ENCODE assay signal across 1 cellular context in the genomic region with DNA sequence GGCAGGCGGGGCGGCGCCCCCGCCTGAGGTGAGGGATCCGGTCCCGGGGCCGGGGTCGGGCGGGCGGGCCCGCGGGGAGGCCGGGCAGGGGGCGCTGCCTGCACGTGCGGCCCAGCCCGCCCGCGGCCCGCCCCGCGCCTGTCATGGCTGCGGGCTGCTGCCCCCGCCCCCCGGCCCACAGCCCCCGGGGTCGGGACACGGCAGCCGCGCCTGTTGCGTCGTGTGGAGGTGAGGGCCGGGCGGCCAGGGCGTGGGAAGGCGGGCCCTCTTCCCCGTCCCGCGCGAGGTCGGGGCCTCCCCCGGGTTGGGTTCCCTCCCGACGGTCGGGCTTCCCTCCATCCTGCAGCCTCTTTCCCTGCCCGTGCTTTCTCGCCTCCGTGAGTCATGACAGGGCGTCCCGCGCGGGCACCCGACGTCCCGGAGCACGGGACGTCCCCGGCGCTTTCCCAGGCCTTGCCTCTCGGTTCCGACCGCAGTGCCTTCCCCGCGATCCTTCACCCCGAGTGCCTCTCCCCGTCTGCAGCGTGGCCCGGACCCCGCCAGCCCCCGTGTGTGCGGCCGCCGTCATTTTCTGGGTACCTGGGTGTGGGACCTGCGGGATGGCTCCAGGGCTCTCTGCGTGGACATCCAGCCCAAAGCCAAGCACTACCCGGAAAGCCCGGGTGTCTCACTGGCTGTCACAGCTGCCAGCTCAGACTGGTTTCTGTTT.
A peak's percentile ranks its signal among the peaks of the same experiment; 100 is the strongest.
TF ChIP-seq lines count a peak whose summit lies in the region.

No MANE protein-coding gene starts in this region.

TF ChIP-seq in K562, 482 proteins besides CTCF, POLR2A, EP300 and RAD21 (continued from another document and continues in another):
- TF ChIP-seq NBN (IDR thresholded peaks at IDR 0.05; ENCODE audit: low read depth) (no peak), HMG20B (CRISPR knock-in tag; IDR thresholded peaks at IDR 0.05) (no peak), CC2D1A (IDR thresholded peaks at IDR 0.05) (no peak), CBX8 (IDR thresholded peaks at IDR 0.05; ENCODE audit: borderline replicate concordance, extremely low read depth, low read depth, low read length, poor library complexity, severe bottlenecking) (no peak), CBX1 (IDR thresholded peaks at IDR 0.05; ENCODE audit: low read depth) (no peak), SAP30 (IDR thresholded peaks at IDR 0.05; ENCODE audit: borderline replicate concordance, insufficient read depth, low read depth, low read length, poor library complexity, severe bottlenecking) (no peak), CCNT2 (IDR thresholded peaks at IDR 0.05; ENCODE audit: borderline replicate concordance, extremely low read depth, insufficient read length, low read depth, low read length) (peak; percentile 35), CXXC5 (CRISPR knock-in tag; IDR thresholded peaks at IDR 0.05) (peak; percentile 58), YY1 (IDR thresholded peaks at IDR 0.05; ENCODE audit: borderline replicate concordance in 1 of 3, control insufficient read depth in 1 of 3, extremely low read depth in 1 of 3, insufficient read depth in 3 of 3, insufficient read length in 1 of 3, insufficient replicate concordance in 2 of 3, low read depth in 1 of 3, low read length in 2 of 3) (peak in 2 of 3 experiments; percentile 52 to 76), ESRRA (IDR thresholded peaks at IDR 0.05; ENCODE audit: borderline replicate concordance, low read depth) (no peak), SETDB1 (IDR thresholded peaks at IDR 0.05; ENCODE audit: low read length) (no peak), HNRNPL (IDR thresholded peaks at IDR 0.05; ENCODE audit: low read depth, low read length) (no peak), ZNF24 (IDR thresholded peaks at IDR 0.05) (no peak), SPI1 (IDR thresholded peaks at IDR 0.05; ENCODE audit: borderline replicate concordance, low read depth, low read length) (no peak), PHTF2 (CRISPR knock-in tag; IDR thresholded peaks at IDR 0.05) (no peak), TRIM24 (IDR thresholded peaks at IDR 0.05) (no peak), ZFX (CRISPR knock-in tag; IDR thresholded peaks at IDR 0.05) (peak; percentile 54), CREM (IDR thresholded peaks at IDR 0.05; ENCODE audit: low read depth) (0 out of 2 replicates have a peak, but pooled peaks have one; percentile 4), TCFL5 (CRISPR knock-in tag; conservative IDR thresholded peaks at IDR 0.05) (no peak), KLF16 (IDR thresholded peaks at IDR 0.05) (no peak), SIRT6 (IDR thresholded peaks at IDR 0.05; ENCODE audit: low read depth, low read length) (no peak), ZFP30 (CRISPR knock-in tag; IDR thresholded peaks at IDR 0.05; ENCODE audit: borderline replicate concordance) (no peak), ZNF174 (CRISPR knock-in tag; IDR thresholded peaks at IDR 0.05) (no peak), RCOR1 (IDR thresholded peaks at IDR 0.05; ENCODE audit: borderline replicate concordance in 1 of 2, low read depth in 2 of 2, low read length in 2 of 2) (no peak), CHD4 (IDR thresholded peaks at IDR 0.05; ENCODE audit: insufficient read depth, insufficient replicate concordance, low read depth, low read length, poor library complexity, severe bottlenecking) (no peak), ZNF197 (CRISPR knock-in tag; IDR thresholded peaks at IDR 0.05; ENCODE audit: low read depth) (no peak), THRAP3 (IDR thresholded peaks at IDR 0.05; ENCODE audit: borderline replicate concordance) (no peak), ZC3H4 (CRISPR knock-in tag; IDR thresholded peaks at IDR 0.05; ENCODE audit: borderline replicate concordance) (no peak), SMAD3 (CRISPR knock-in tag; conservative IDR thresholded peaks at IDR 0.05) (no peak), KAT8 (IDR thresholded peaks at IDR 0.05; ENCODE audit: low read depth) (no peak), CREB1 (IDR thresholded peaks at IDR 0.05) (0 out of 2 replicates have a peak, but pooled peaks have one; percentile 16), CREB1 (CRISPR knock-in tag; IDR thresholded peaks at IDR 0.05) (no peak), MECOM (CRISPR knock-in tag; IDR thresholded peaks at IDR 0.05) (no peak), MEF2A (IDR thresholded peaks at IDR 0.05; ENCODE audit: control insufficient read depth, low read depth, low read length) (no peak), SRF (CRISPR knock-in tag; IDR thresholded peaks at IDR 0.05) (no peak)
- TF ChIP-seq, protein P1, sequence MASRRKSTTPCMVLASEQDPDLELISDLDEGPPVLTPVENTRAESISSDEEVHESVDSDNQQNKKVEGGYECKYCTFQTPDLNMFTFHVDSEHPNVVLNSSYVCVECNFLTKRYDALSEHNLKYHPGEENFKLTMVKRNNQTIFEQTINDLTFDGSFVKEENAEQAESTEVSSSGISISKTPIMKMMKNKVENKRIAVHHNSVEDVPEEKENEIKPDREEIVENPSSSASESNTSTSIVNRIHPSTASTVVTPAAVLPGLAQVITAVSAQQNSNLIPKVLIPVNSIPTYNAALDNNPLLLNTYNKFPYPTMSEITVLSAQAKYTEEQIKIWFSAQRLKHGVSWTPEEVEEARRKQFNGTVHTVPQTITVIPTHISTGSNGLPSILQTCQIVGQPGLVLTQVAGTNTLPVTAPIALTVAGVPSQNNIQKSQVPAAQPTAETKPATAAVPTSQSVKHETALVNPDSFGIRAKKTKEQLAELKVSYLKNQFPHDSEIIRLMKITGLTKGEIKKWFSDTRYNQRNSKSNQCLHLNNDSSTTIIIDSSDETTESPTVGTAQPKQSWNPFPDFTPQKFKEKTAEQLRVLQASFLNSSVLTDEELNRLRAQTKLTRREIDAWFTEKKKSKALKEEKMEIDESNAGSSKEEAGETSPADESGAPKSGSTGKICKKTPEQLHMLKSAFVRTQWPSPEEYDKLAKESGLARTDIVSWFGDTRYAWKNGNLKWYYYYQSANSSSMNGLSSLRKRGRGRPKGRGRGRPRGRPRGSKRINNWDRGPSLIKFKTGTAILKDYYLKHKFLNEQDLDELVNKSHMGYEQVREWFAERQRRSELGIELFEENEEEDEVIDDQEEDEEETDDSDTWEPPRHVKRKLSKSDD (conservative IDR thresholded peaks at IDR 0.05; ENCODE audit: low read length): no peak
- TF ChIP-seq, protein P2, sequence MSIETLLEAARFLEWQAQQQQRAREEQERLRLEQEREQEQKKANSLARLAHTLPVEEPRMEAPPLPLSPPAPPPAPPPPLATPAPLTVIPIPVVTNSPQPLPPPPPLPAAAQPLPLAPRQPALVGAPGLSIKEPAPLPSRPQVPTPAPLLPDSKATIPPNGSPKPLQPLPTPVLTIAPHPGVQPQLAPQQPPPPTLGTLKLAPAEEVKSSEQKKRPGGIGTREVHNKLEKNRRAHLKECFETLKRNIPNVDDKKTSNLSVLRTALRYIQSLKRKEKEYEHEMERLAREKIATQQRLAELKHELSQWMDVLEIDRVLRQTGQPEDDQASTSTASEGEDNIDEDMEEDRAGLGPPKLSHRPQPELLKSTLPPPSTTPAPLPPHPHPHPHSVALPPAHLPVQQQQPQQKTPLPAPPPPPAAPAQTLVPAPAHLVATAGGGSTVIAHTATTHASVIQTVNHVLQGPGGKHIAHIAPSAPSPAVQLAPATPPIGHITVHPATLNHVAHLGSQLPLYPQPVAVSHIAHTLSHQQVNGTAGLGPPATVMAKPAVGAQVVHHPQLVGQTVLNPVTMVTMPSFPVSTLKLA (conservative IDR thresholded peaks at IDR 0.05): peak; percentile 43 to 75; a peak in 2 of 4 replicates
- TF ChIP-seq, protein P3, sequence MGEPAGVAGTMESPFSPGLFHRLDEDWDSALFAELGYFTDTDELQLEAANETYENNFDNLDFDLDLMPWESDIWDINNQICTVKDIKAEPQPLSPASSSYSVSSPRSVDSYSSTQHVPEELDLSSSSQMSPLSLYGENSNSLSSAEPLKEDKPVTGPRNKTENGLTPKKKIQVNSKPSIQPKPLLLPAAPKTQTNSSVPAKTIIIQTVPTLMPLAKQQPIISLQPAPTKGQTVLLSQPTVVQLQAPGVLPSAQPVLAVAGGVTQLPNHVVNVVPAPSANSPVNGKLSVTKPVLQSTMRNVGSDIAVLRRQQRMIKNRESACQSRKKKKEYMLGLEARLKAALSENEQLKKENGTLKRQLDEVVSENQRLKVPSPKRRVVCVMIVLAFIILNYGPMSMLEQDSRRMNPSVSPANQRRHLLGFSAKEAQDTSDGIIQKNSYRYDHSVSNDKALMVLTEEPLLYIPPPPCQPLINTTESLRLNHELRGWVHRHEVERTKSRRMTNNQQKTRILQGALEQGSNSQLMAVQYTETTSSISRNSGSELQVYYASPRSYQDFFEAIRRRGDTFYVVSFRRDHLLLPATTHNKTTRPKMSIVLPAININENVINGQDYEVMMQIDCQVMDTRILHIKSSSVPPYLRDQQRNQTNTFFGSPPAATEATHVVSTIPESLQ (CRISPR knock-in tag; IDR thresholded peaks at IDR 0.05): no peak
- TF ChIP-seq, protein P4, sequence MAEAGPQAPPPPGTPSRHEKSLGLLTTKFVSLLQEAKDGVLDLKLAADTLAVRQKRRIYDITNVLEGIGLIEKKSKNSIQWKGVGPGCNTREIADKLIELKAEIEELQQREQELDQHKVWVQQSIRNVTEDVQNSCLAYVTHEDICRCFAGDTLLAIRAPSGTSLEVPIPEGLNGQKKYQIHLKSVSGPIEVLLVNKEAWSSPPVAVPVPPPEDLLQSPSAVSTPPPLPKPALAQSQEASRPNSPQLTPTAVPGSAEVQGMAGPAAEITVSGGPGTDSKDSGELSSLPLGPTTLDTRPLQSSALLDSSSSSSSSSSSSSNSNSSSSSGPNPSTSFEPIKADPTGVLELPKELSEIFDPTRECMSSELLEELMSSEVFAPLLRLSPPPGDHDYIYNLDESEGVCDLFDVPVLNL (CRISPR knock-in tag; IDR thresholded peaks at IDR 0.05; ENCODE audit: low read depth): no peak
- TF ChIP-seq, protein P5, sequence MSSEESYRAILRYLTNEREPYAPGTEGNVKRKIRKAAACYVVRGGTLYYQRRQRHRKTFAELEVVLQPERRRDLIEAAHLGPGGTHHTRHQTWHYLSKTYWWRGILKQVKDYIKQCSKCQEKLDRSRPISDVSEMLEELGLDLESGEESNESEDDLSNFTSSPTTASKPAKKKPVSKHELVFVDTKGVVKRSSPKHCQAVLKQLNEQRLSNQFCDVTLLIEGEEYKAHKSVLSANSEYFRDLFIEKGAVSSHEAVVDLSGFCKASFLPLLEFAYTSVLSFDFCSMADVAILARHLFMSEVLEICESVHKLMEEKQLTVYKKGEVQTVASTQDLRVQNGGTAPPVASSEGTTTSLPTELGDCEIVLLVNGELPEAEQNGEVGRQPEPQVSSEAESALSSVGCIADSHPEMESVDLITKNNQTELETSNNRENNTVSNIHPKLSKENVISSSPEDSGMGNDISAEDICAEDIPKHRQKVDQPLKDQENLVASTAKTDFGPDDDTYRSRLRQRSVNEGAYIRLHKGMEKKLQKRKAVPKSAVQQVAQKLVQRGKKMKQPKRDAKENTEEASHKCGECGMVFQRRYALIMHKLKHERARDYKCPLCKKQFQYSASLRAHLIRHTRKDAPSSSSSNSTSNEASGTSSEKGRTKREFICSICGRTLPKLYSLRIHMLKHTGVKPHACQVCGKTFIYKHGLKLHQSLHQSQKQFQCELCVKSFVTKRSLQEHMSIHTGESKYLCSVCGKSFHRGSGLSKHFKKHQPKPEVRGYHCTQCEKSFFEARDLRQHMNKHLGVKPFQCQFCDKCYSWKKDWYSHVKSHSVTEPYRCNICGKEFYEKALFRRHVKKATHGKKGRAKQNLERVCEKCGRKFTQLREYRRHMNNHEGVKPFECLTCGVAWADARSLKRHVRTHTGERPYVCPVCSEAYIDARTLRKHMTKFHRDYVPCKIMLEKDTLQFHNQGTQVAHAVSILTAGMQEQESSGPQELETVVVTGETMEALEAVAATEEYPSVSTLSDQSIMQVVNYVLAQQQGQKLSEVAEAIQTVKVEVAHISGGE (CRISPR knock-in tag; IDR thresholded peaks at IDR 0.05): no peak
- TF ChIP-seq, protein P6, sequence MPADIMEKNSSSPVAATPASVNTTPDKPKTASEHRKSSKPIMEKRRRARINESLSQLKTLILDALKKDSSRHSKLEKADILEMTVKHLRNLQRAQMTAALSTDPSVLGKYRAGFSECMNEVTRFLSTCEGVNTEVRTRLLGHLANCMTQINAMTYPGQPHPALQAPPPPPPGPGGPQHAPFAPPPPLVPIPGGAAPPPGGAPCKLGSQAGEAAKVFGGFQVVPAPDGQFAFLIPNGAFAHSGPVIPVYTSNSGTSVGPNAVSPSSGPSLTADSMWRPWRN (IDR thresholded peaks at IDR 0.05; ENCODE audit: low read depth): no peak
- TF ChIP-seq, protein P7, sequence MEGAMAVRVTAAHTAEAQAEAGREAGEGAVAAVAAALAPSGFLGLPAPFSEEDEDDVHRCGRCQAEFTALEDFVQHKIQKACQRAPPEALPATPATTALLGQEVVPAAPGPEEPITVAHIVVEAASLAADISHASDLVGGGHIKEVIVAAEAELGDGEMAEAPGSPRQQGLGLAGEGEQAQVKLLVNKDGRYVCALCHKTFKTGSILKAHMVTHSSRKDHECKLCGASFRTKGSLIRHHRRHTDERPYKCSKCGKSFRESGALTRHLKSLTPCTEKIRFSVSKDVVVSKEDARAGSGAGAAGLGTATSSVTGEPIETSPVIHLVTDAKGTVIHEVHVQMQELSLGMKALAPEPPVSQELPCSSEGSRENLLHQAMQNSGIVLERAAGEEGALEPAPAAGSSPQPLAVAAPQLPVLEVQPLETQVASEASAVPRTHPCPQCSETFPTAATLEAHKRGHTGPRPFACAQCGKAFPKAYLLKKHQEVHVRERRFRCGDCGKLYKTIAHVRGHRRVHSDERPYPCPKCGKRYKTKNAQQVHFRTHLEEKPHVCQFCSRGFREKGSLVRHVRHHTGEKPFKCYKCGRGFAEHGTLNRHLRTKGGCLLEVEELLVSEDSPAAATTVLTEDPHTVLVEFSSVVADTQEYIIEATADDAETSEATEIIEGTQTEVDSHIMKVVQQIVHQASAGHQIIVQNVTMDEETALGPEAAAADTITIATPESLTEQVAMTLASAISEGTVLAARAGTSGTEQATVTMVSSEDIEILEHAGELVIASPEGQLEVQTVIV (CRISPR knock-in tag; IDR thresholded peaks at IDR 0.05; ENCODE audit: borderline replicate concordance): no peak
- TF ChIP-seq, protein P8, sequence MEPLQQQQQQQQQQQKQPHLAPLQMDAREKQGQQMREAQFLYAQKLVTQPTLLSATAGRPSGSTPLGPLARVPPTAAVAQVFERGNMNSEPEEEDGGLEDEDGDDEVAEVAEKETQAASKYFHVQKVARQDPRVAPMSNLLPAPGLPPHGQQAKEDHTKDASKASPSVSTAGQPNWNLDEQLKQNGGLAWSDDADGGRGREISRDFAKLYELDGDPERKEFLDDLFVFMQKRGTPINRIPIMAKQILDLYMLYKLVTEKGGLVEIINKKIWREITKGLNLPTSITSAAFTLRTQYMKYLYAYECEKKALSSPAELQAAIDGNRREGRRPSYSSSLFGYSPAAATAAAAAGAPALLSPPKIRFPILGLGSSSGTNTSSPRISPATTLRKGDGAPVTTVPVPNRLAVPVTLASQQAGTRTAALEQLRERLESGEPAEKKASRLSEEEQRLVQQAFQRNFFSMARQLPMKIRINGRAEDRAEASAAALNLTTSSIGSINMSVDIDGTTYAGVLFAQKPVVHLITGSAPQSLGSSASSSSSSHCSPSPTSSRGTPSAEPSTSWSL (CRISPR knock-in tag; IDR thresholded peaks at IDR 0.05; ENCODE audit: borderline replicate concordance): no peak
